In the genomic region with DNA sequence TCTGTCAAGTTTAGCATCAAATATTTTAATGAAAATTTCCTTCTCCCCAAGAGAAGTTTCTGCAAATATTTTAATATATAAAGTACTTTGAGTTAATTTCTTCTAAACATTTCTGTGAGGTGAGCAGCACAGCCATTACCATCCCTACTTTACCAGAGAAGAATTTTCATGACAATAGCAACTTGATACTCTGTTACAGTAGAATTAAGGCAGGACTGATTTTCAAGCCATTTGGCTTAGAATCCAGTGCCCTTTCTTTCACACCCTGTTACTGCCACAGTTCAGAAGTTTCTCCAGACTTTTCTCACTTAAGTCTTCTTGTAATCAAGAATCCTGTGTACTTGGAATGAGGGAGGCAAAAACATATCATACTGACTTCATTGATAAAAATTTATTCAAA, we compare ENCODE assay signal across 24 cellular contexts.
"Had no signal": no experiment of that assay in that cellular context is flagged by ENCODE, and none has a peak within 500 bp of the region (broad histone marks: within the 10 kb centered on the region; RNA-seq: fewer than 3 reads in every experiment).

No MANE protein-coding gene starts in this region.

- H3K27ac Mint-ChIP-seq: activated CD4-positive, alpha-beta T cell treated with anti-CD3 and anti-CD28 coated beads for 36 hours; activated naive CD8-positive, alpha-beta T cell treated with anti-CD3 and anti-CD28 coated beads, Interleukin-2, amount 50 U/mL, for 24 hours; activated T-cell treated with anti-CD3 and anti-CD28 coated beads, Interleukin-2, amount 50 U/mL, for 72 hours; dendritic cell treated with granulocyte-macrophage colony-stimulating factor and Interleukin-4, amounts not matched to agents 40 ng/mL and 50 ng/mL, for 4 days; natural killer cell treated with Interleukin-12 subunit alpha and Interleukin-12 subunit beta and Interleukin-15 and Interleukin-18, amount 100 ng/mL, for 72 hours; stimulated activated effector memory CD8-positive, alpha-beta T cell treated with anti-CD3 and anti-CD28 coated beads, Interleukin-12 subunit alpha, Interleukin-12 subunit beta, amount 100 ng/mL, for 72 hours had no signal

- H3K4me1 ChIP-seq: right lobe of liver, stomach, suprapubic skin, tibial nerve had no signal

- H3K4me1 Mint-ChIP-seq: activated CD4-positive, alpha-beta T cell treated with anti-CD3 and anti-CD28 coated beads for 36 hours; activated naive CD8-positive, alpha-beta T cell treated with anti-CD3 and anti-CD28 coated beads, Interleukin-2, amount 50 U/mL, for 24 hours; stimulated activated effector memory CD8-positive, alpha-beta T cell treated with anti-CD3 and anti-CD28 coated beads, Interleukin-12 subunit alpha, Interleukin-12 subunit beta, amount 100 ng/mL, for 72 hours had no signal

- H3K36me3 ChIP-seq: cardiac muscle cell, esophagus muscularis mucosa, gastroesophageal sphincter, right lobe of liver, stomach, suprapubic skin, tibial nerve had no signal

- H3K4me3 Mint-ChIP-seq: activated CD4-positive, alpha-beta T cell treated with anti-CD3 and anti-CD28 coated beads for 36 hours; activated naive CD8-positive, alpha-beta T cell treated with anti-CD3 and anti-CD28 coated beads, Interleukin-2, amount 50 U/mL, for 24 hours; activated T-cell treated with anti-CD3 and anti-CD28 coated beads, Interleukin-2, amount 50 U/mL, for 72 hours; dendritic cell treated with granulocyte-macrophage colony-stimulating factor and Interleukin-4, amounts not matched to agents 40 ng/mL and 50 ng/mL, for 4 days; natural killer cell treated with Interleukin-12 subunit alpha and Interleukin-12 subunit beta and Interleukin-15 and Interleukin-18, amount 100 ng/mL, for 72 hours; stimulated activated effector memory CD8-positive, alpha-beta T cell treated with anti-CD3 and anti-CD28 coated beads, Interleukin-12 subunit alpha, Interleukin-12 subunit beta, amount 100 ng/mL, for 72 hours had no signal

- H3K9me3 ChIP-seq: esophagus muscularis mucosa, gastroesophageal sphincter, right lobe of liver, stomach, suprapubic skin, tibial nerve had no signal

- H3K27me3 ChIP-seq: cardiac muscle cell, esophagus muscularis mucosa, gastroesophageal sphincter, right lobe of liver, stomach, suprapubic skin, tibial nerve had no signal

- H3K27ac ChIP-seq: cardiac muscle cell, esophagus muscularis mucosa, gastroesophageal sphincter, right lobe of liver, skin epidermis, stomach, suprapubic skin, tibial nerve had no signal

- DNase-seq: activated CD4-positive, alpha-beta T cell treated with anti-CD3 and anti-CD28 coated beads for 36 hours; activated CD4-positive, alpha-beta T cell treated with anti-CD3 and anti-CD28 coated beads, Interleukin-2, amount 50 U/mL, for 4 hours; activated effector memory CD4-positive, alpha-beta T cell treated with Interleukin-2 at 50 U/mL for 16 hours; activated naive CD4-positive, alpha-beta T cell treated with anti-CD3 and anti-CD28 coated beads, Interleukin-2, amount 50 U/mL, for 16 hours; activated naive CD8-positive, alpha-beta T cell treated with anti-CD3 and anti-CD28 coated beads, Interleukin-2, amount 50 U/mL, for 24 hours; activated T-cell treated with anti-CD3 and anti-CD28 coated beads, Interleukin-2, amount 50 U/mL, for 72 hours; effector memory CD4-positive, alpha-beta T cell; head of caudate nucleus; left ventricle myocardium superior; mammary epithelial cell; posterior cingulate gyrus; right lobe of liver; stimulated activated CD4-positive, alpha-beta T cell treated with anti-CD3 and anti-CD28 coated beads, Interleukin-2, amount 100 ng/mL, for 24 hours; stomach; T-helper 1 cell had no signal

- H3K36me3 Mint-ChIP-seq: natural killer cell treated with Interleukin-12 subunit alpha and Interleukin-12 subunit beta and Interleukin-15 and Interleukin-18, amount 100 ng/mL, for 72 hours; stimulated activated effector memory CD8-positive, alpha-beta T cell treated with anti-CD3 and anti-CD28 coated beads, Interleukin-12 subunit alpha, Interleukin-12 subunit beta, amount 100 ng/mL, for 72 hours had no signal

- H3K27me3 Mint-ChIP-seq: activated CD4-positive, alpha-beta T cell treated with anti-CD3 and anti-CD28 coated beads for 36 hours; activated naive CD8-positive, alpha-beta T cell treated with anti-CD3 and anti-CD28 coated beads, Interleukin-2, amount 50 U/mL, for 24 hours; dendritic cell treated with granulocyte-macrophage colony-stimulating factor and Interleukin-4, amounts not matched to agents 40 ng/mL and 50 ng/mL, for 4 days; natural killer cell treated with Interleukin-12 subunit alpha and Interleukin-12 subunit beta and Interleukin-15 and Interleukin-18, amount 100 ng/mL, for 72 hours had no signal

- H3K4me3 ChIP-seq: cardiac muscle cell, esophagus muscularis mucosa, gastroesophageal sphincter, right lobe of liver, skin epidermis, stomach, suprapubic skin, tibial nerve had no signal

- ATAC-seq: activated CD4-positive, alpha-beta T cell treated with anti-CD3 and anti-CD28 coated beads for 36 hours; activated naive CD8-positive, alpha-beta T cell treated with anti-CD3 and anti-CD28 coated beads, Interleukin-2, amount 50 U/mL, for 24 hours; activated T-cell treated with anti-CD3 and anti-CD28 coated beads, Interleukin-2, amount 50 U/mL, for 72 hours; gastroesophageal sphincter; left ventricle myocardium superior; natural killer cell treated with Interleukin-12 subunit alpha and Interleukin-12 subunit beta and Interleukin-15 and Interleukin-18, amount 100 ng/mL, for 72 hours; right lobe of liver; stimulated activated effector memory CD8-positive, alpha-beta T cell treated with anti-CD3 and anti-CD28 coated beads, Interleukin-12 subunit alpha, Interleukin-12 subunit beta, amount 100 ng/mL, for 72 hours had no signal
